Comparison of ENCODE assay signal across 8 cellular contexts in the genomic region with DNA sequence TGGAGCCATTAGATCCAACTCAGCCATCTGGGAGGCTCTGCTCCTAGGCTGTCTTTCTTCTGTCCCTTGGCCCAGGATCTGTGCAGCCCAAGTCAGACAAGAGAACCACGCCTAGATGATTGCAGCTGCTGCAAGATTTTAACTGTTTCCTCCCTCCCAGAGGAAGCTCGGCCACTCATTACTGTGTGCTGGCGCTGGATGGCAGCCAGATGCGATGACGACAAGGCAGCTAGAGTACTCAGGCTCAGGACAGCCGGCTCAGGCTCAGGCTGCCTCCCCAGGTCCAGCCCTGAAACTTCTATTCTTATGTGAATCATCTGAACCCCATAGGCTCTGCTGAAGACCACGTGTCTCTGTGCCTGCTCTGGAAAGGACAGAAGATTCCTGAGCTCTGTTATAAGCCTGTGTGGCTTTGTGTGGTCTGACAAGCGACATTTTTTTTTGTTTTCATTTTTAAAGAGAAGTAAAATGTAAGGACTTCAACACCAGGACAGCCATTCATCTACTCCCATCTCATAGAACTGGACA. TPM values are rescaled to one million over a fixed set of nuclear protein-coding genes. Genes with fewer than 3 reads are reported as not detected.
DNase-seq lines count a peak whose midpoint lies in the region; ATAC-seq and TF ChIP-seq lines count a peak whose summit lies in the region.

No MANE protein-coding gene starts in this region.

- POLR2A ChIA-PET in HEK293 (lab: Yijun Ruan, JAX) = interaction anchor here (1.2 kb wide), 3 partner anchors 10 to 348 kb away, joined by 4 to 14 read pairs (median 7); partner anchors contain the start of genes TTC19, ZNF286A and ZSWIM7

- DNase-seq in GDM1 (lab: John Stamatoyannopoulos, UW) (peak; percentile 74), NCI-H1092 (lab: John Stamatoyannopoulos, UW) (peak; percentile 60), SW 1271 (lab: John Stamatoyannopoulos, UW) (peak; percentile 99 to 100), ecto neural progenitor cell (ENCODE audit: low spot score) (peak; percentile 77), lung (ENCODE audit: low spot score) (peak; percentile 93), DMS114 treated with DMSO at 0.1 percent for 48 hours (lab: John Stamatoyannopoulos, UW; ENCODE audit: unreplicated experiment) (no peak)
- no peak for DNase-seq in stimulated activated naive CD8-positive, alpha-beta T cell treated with anti-CD3 and anti-CD28 coated beads, Interleukin-15, Interleukin-2, amounts not matched to agents 100 U/mL and 50 U/mL, for 24 hours

- 0 to 3% methylated on average over 8 of the region's 8 CpGs for WGBS in lung, 2 donors

- no peak for TF ChIP-seq CTCF in HEK293 (tag by site-specific recombination; IDR thresholded peaks at IDR 0.05)
- TF ChIP-seq CTCF in lung (IDR thresholded peaks at IDR 0.05; ENCODE audit: control extremely low read depth, extremely low read depth) = no peak

- H3K27ac ChIP-seq in HEK293 (ENCODE audit: extremely low read depth, low read depth, low read length) (peak overlapping the region; percentile 63), lung (ENCODE audit: low read depth in 1 of 2, low read length in 1 of 2) (peak overlapping the region; percentile 78 to 88)

- H3K9me3 ChIP-seq in HEK293 (ENCODE audit: control insufficient read depth, insufficient read depth, low read depth, low read length) (no peaks in the 10 kb centered on the region), lung (ENCODE audit: control insufficient read depth in 2 of 2, insufficient read depth in 1 of 2, low read length in 1 of 2) (no peaks in the 10 kb centered on the region)

- H3K4me3 ChIP-seq in HEK293 (ENCODE audit: low read depth, low read length) = no peak overlapping the region
- H3K4me3 ChIP-seq in lung = peak overlapping the region; percentile 70

- H3K36me3 ChIP-seq in HEK293 (ENCODE audit: control insufficient read depth in 2 of 2, insufficient read depth in 1 of 2, low read length in 2 of 2) (no peaks in the 10 kb centered on the region; a peak in 1 of 3 replicates), lung (ENCODE audit: control insufficient read depth in 2 of 2, insufficient read depth in 2 of 2, low read length in 2 of 2) (no peaks in the 10 kb centered on the region)

- H3K4me1 ChIP-seq in HEK293 (ENCODE audit: control insufficient read depth, insufficient read depth, low read length) (peaks cover 11% of the 10 kb centered on the region), lung (ENCODE audit: control insufficient read depth in 2 of 2, insufficient read depth in 2 of 2, low read length in 2 of 2) (peaks cover 0 to 4% of the 10 kb centered on the region in 2 donors)

- no peaks in the 10 kb centered on the region for H3K27me3 ChIP-seq in lung (ENCODE audit: control insufficient read depth, insufficient read depth)

- ATAC-seq in lung (ENCODE audit: insufficient read depth, low FRiP score) = peak; percentile 86
- peak; percentile 55 for ATAC-seq in stimulated activated naive CD8-positive, alpha-beta T cell treated with anti-CD3 and anti-CD28 coated beads, Interleukin-15, Interleukin-2, amounts not matched to agents 100 U/mL and 50 U/mL, for 24 hours

- CTCF ChIA-PET in HEK293 (lab: Yijun Ruan, JAX) = interaction anchor here (0.6 kb wide), 1 partner anchor 125 kb away, joined by 3 read pairs; no protein-coding TSS in a partner anchor

TF ChIP-seq in HEK293, 187 proteins besides CTCF, POLR2A, EP300 and RAD21 (continues in another document):
- TF ChIP-seq, protein P1, sequence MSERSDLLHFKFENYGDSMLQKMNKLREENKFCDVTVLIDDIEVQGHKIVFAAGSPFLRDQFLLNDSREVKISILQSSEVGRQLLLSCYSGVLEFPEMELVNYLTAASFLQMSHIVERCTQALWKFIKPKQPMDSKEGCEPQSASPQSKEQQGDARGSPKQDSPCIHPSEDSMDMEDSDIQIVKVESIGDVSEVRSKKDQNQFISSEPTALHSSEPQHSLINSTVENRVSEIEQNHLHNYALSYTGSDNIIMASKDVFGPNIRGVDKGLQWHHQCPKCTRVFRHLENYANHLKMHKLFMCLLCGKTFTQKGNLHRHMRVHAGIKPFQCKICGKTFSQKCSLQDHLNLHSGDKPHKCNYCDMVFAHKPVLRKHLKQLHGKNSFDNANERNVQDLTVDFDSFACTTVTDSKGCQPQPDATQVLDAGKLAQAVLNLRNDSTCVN (tag by site-specific recombination; optimal IDR thresholded peaks at IDR 0.05) = peak; percentile 1
- TF ChIP-seq TRIM28 (IDR thresholded peaks at IDR 0.05; ENCODE audit: borderline replicate concordance, low read length) = peak; percentile 90
- no peak for TF ChIP-seq ZFP37 (tag by site-specific recombination; IDR thresholded peaks at IDR 0.05)
- no peak for TF ChIP-seq ZNF302 (tag by site-specific recombination; IDR thresholded peaks at IDR 0.05; ENCODE audit: low read depth)
- TF ChIP-seq ZNF23 (tag by site-specific recombination; IDR thresholded peaks at IDR 0.05; ENCODE audit: borderline replicate concordance) = no peak
- no peak for TF ChIP-seq ZNF677 (tag by site-specific recombination; IDR thresholded peaks at IDR 0.05)
- TF ChIP-seq OSR2 (tag by site-specific recombination; IDR thresholded peaks at IDR 0.05) = peak; percentile 56; the same call in 1 of the 2 replicates
- TF ChIP-seq, protein P2, sequence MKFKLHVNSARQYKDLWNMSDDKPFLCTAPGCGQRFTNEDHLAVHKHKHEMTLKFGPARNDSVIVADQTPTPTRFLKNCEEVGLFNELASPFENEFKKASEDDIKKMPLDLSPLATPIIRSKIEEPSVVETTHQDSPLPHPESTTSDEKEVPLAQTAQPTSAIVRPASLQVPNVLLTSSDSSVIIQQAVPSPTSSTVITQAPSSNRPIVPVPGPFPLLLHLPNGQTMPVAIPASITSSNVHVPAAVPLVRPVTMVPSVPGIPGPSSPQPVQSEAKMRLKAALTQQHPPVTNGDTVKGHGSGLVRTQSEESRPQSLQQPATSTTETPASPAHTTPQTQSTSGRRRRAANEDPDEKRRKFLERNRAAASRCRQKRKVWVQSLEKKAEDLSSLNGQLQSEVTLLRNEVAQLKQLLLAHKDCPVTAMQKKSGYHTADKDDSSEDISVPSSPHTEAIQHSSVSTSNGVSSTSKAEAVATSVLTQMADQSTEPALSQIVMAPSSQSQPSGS (tag by site-specific recombination; IDR thresholded peaks at IDR 0.05; ENCODE audit: low read depth) = peak; percentile 76
- TF ChIP-seq ZBTB44 (tag by site-specific recombination; IDR thresholded peaks at IDR 0.05) = peak; percentile 99
- no peak for TF ChIP-seq KLF8 (tag by site-specific recombination; IDR thresholded peaks at IDR 0.05)
- TF ChIP-seq ZFP41 (tag by site-specific recombination; IDR thresholded peaks at IDR 0.05; ENCODE audit: borderline replicate concordance) = no peak
- TF ChIP-seq ZNF341 (tag by site-specific recombination; IDR thresholded peaks at IDR 0.05; ENCODE audit: low read depth) = 0 out of 2 replicates have a peak, but pooled peaks have one; percentile 32
- TF ChIP-seq ZNF600 (tag by site-specific recombination; IDR thresholded peaks at IDR 0.05) = peak; percentile 98
- TF ChIP-seq ZNF335 (tag by site-specific recombination; conservative IDR thresholded peaks at IDR 0.05) = peak; percentile 73
- TF ChIP-seq ZNF561 (tag by site-specific recombination; IDR thresholded peaks at IDR 0.05; ENCODE audit: borderline replicate concordance) = peak; percentile 32; the same call in 1 of the 2 replicates
- peak; percentile 96 for TF ChIP-seq ZBTB17 (tag by site-specific recombination; IDR thresholded peaks at IDR 0.05)
- TF ChIP-seq ZNF350 (tag by site-specific recombination; IDR thresholded peaks at IDR 0.05) = no peak
- TF ChIP-seq ZSCAN30 (tag by site-specific recombination; IDR thresholded peaks at IDR 0.05) = 0 out of 2 replicates have a peak, but pooled peaks have one; percentile 56
- peak; percentile 87; the same call in 1 of the 2 replicates for TF ChIP-seq ZNF660 (tag by site-specific recombination; IDR thresholded peaks at IDR 0.05)

RNA-seq across cellular contexts. Expression of gene FBXW10B, which starts 32.1 kb away (rescaled TPM):
- 1 to 10 TPM in 1 of 2 donors, under 1 TPM in 1; 1.00 to 2.4 TPM for total RNA-seq in lung
- 1 to 10 TPM; 1.3 to 1.4 TPM for polyA plus RNA-seq in lung

RNA-seq across cellular contexts. Expression of gene TRIM16, which starts 32.5 kb away (rescaled TPM):
- total RNA-seq in lung = 10 to 100 TPM; 24.2 to 32.1 TPM
- polyA plus RNA-seq in lung = 10 to 100 TPM; 10.2 to 17.8 TPM

RNA-seq across cellular contexts. Expression of gene ZNF286A, which starts 47.9 kb away (rescaled TPM):
- 10 to 100 TPM; 10.9 to 25.8 TPM for total RNA-seq in lung
- 1 to 10 TPM; 3.8 TPM for polyA plus RNA-seq in lung

Comparison
In these comparisons a context has a peak if more than half of its experiments do, and no peak if none do; other contexts are left out.
1. DNase-seq: peak in GDM1 (single experiment), NCI-H1092 (single experiment), SW 1271 (2 of 2), ecto neural progenitor cell (single experiment) and lung (single experiment); none in stimulated activated naive CD8-positive, alpha-beta T cell treated with anti-CD3 and anti-CD28 coated beads, Interleukin-15, Interleukin-2, amounts not matched to agents 100 U/mL and 50 U/mL, for 24 hours (single experiment) and DMS114 treated with DMSO at 0.1 percent for 48 hours (single experiment).